Comparison of ENCODE assay signal across 1 cellular context in genomic region chr1:45009296-45009865, GRCh38.
TF ChIP-seq lines count a peak whose summit lies in the region.

No MANE protein-coding gene starts in this region.

TF ChIP-seq in GM12878, 131 proteins besides CTCF, POLR2A, EP300 and RAD21:
- no peak for TF ChIP-seq DPF2 (IDR thresholded peaks at IDR 0.05)
